Comparison of ENCODE assay signal across 32 cellular contexts in the genomic region with DNA sequence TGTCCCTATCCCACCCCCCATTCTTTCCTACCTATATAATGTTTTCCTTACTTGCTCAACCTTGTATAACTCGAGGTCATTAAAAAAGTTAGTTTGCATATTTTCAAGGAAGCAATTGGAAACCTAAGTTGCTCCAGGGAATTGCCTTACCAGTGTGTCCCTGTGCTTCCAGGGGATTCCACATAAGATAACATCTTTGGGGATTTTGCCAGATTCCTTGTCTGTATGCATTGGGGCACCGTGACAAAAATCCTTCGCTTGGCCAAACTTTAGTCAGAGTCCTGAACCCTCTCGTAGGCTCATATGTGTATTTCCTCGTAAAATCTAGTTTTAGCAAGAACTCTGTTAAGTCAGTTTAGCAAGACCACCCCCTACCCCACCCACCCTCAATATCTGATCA. TPM values are rescaled to one million over a fixed set of nuclear protein-coding genes. Genes with fewer than 3 reads are reported as not detected.
"Had no signal": no experiment of that assay in that cellular context is flagged by ENCODE, and none has a peak within 500 bp of the region (broad histone marks: within the 10 kb centered on the region; RNA-seq: fewer than 3 reads in every experiment).

No MANE protein-coding gene starts in this region.

- ATAC-seq: stimulated activated effector memory CD8-positive, alpha-beta T cell treated with anti-CD3 and anti-CD28 coated beads, Interleukin-12 subunit alpha, Interleukin-12 subunit beta, amount 100 ng/mL, for 72 hours had no signal

- H3K27ac Mint-ChIP-seq: activated CD4-positive, alpha-beta memory T cell treated with anti-CD3 and anti-CD28 coated beads for 36 hours; activated naive CD4-positive, alpha-beta T cell treated with anti-CD3 and anti-CD28 coated beads for 36 hours; activated naive CD8-positive, alpha-beta T cell treated with anti-CD3 and anti-CD28 coated beads for 36 hours; activated T-helper 1 cell treated with anti-CD3 and anti-CD28 coated beads, Interleukin-12 subunit alpha, Interleukin-12 subunit beta, Interleukin-2, Interleukin-4 antibody, amounts not matched to agents 30 ng/mL and 10 ng/mL and 1 ng/mL, durations not matched to agents 14 hours and 24 hours and 36 hours; brain; nephron progenitor cell; stimulated activated naive CD8-positive, alpha-beta T cell treated with anti-CD3 and anti-CD28 coated beads, Interleukin-15, Interleukin-2, amounts not matched to agents 100 ng/mL and 50 ng/mL, for 24 hours; T-helper 2 cell treated with Interferon-gamma antibody and Interleukin-4, amounts not matched to agents 5 μg/mL and 100 μg/mL, for 36 hours had no signal

- H3K27me3 ChIP-seq: ascending aorta, dorsolateral prefrontal cortex, heart right ventricle, ovary, upper lobe of left lung, vagina had no signal

- H3K4me3 Mint-ChIP-seq: activated CD4-positive, alpha-beta memory T cell treated with anti-CD3 and anti-CD28 coated beads for 36 hours; activated naive CD4-positive, alpha-beta T cell treated with anti-CD3 and anti-CD28 coated beads for 36 hours; activated naive CD8-positive, alpha-beta T cell treated with anti-CD3 and anti-CD28 coated beads for 36 hours; activated T-helper 1 cell treated with anti-CD3 and anti-CD28 coated beads, Interleukin-12 subunit alpha, Interleukin-12 subunit beta, Interleukin-2, Interleukin-4 antibody, amounts not matched to agents 30 ng/mL and 10 ng/mL and 1 ng/mL, durations not matched to agents 14 hours and 24 hours and 36 hours; brain; nephron progenitor cell; stimulated activated effector memory CD8-positive, alpha-beta T cell treated with anti-CD3 and anti-CD28 coated beads, Interleukin-12 subunit alpha, Interleukin-12 subunit beta, amount 100 ng/mL, for 72 hours; stimulated activated naive CD8-positive, alpha-beta T cell treated with anti-CD3 and anti-CD28 coated beads, Interleukin-15, Interleukin-2, amounts not matched to agents 100 ng/mL and 50 ng/mL, for 24 hours; T-helper 2 cell treated with Interferon-gamma antibody and Interleukin-4, amounts not matched to agents 5 μg/mL and 100 μg/mL, for 36 hours had no signal

- H3K4me3 ChIP-seq: ascending aorta, coronary artery, dorsolateral prefrontal cortex, heart right ventricle, left ventricle myocardium inferior, lung, mucosa of descending colon, ovary, prostate gland, skin epidermis, thoracic aorta, upper lobe of left lung, vagina had no signal

- H3K4me1 ChIP-seq: prostate gland had no signal

- DNase-seq: activated CD4-positive, alpha-beta memory T cell treated with anti-CD3 and anti-CD28 coated beads for 36 hours; activated CD4-positive, alpha-beta T cell treated with anti-CD3 and anti-CD28 coated beads for 48 hours; activated CD8-positive, alpha-beta memory T cell treated with anti-CD3 and anti-CD28 coated beads, Interleukin-2, amount 50 U/mL, for 4 hours; activated effector memory CD4-positive, alpha-beta T cell treated with anti-CD3 and anti-CD28 coated beads, Interleukin-2, amount 50 U/mL, for 16 hours; activated naive CD8-positive, alpha-beta T cell treated with anti-CD3 and anti-CD28 coated beads for 36 hours; activated T-cell treated with anti-CD3 and anti-CD28 coated beads, Interleukin-2, amount 50 U/mL, for 1 hour; dorsolateral prefrontal cortex; effector memory CD4-positive, alpha-beta T cell; foreskin melanocyte; heart right ventricle; left ventricle myocardium inferior; mucosa of descending colon; ovary; stimulated activated CD4-positive, alpha-beta T cell treated with anti-CD3 and anti-CD28 coated beads, Interleukin-12 subunit alpha, Interleukin-12 subunit beta, amount 100 ng/mL, for 4 hours; stimulated activated CD4-positive, alpha-beta T cell treated with anti-CD3 and anti-CD28 coated beads, Interleukin-4, amount 100 ng/mL, for 1 hour; upper lobe of left lung had no signal

- H3K36me3 ChIP-seq: ovary, prostate gland, thoracic aorta, upper lobe of left lung, vagina had no signal

- H3K36me3 Mint-ChIP-seq: activated CD4-positive, alpha-beta memory T cell treated with anti-CD3 and anti-CD28 coated beads for 36 hours; activated naive CD8-positive, alpha-beta T cell treated with anti-CD3 and anti-CD28 coated beads for 36 hours; brain had no signal

- H3K27ac ChIP-seq: ascending aorta, coronary artery, dorsolateral prefrontal cortex, heart right ventricle, left ventricle myocardium inferior, ovary, thoracic aorta, upper lobe of left lung, vagina, VCaP had no signal

- H3K9me3 Mint-ChIP-seq: activated CD4-positive, alpha-beta memory T cell treated with anti-CD3 and anti-CD28 coated beads for 36 hours; activated naive CD4-positive, alpha-beta T cell treated with anti-CD3 and anti-CD28 coated beads for 36 hours; activated naive CD8-positive, alpha-beta T cell treated with anti-CD3 and anti-CD28 coated beads for 36 hours; brain; nephron progenitor cell; stimulated activated naive CD8-positive, alpha-beta T cell treated with anti-CD3 and anti-CD28 coated beads, Interleukin-15, Interleukin-2, amounts not matched to agents 100 ng/mL and 50 ng/mL, for 24 hours; T-helper 2 cell treated with Interferon-gamma antibody and Interleukin-4, amounts not matched to agents 5 μg/mL and 100 μg/mL, for 36 hours had no signal

- H3K4me1 Mint-ChIP-seq: activated naive CD8-positive, alpha-beta T cell treated with anti-CD3 and anti-CD28 coated beads for 36 hours had no signal

- H3K9me3 ChIP-seq: ascending aorta, heart right ventricle, left ventricle myocardium inferior, mucosa of descending colon, ovary, prostate gland, thoracic aorta, upper lobe of left lung, vagina had no signal

RNA-seq across cellular contexts. Expression of a gene that starts 14.7 kb away (rescaled TPM):
- total RNA-seq: activated CD8-positive, alpha-beta memory T cell treated with anti-CD3 and anti-CD28 coated beads for 36 hours; activated naive CD8-positive, alpha-beta T cell treated with anti-CD3 and anti-CD28 coated beads for 36 hours; activated T-helper 1 cell treated with anti-CD3 and anti-CD28 coated beads, Interleukin-12 subunit alpha, Interleukin-12 subunit beta, Interleukin-2, Interleukin-4 antibody, amounts not matched to agents 30 ng/mL and 10 ng/mL and 1 ng/mL, durations not matched to agents 14 hours and 24 hours and 36 hours had no signal
